ENCODE assay signal across 17 cellular contexts in the genomic region with DNA sequence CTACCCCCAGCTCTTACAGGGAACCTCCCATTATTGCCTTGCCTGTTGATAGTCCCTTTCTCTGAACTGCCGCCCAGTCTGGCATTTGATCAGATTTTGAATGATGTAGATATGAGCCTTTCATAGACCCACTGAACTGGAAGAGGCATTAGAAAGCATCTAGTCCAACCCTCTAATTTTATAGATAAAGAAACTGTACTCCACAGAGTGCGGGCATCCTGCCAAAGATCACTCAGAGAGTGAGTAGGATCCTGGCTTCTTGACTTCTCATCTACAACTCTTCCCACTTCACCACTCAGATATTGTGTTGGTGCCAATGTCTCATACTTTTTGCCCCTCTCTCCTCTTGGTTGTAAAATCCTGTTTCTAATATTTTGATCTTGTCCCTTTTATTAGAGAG.
DNase-seq lines count a peak whose midpoint lies in the region; ATAC-seq, FAIRE-seq and TF ChIP-seq lines count a peak whose summit lies in the region.
"Had no signal": no experiment of that assay in that cellular context is flagged by ENCODE, and none has a peak within 500 bp of the region (broad histone marks: within the 10 kb centered on the region; RNA-seq: fewer than 3 reads in every experiment).

No MANE protein-coding gene starts in this region.

- DNase-seq in MG63 (peak; percentile 85), NCI-H345 (lab: John Stamatoyannopoulos, UW) (peak; percentile 79), bronchial epithelial cell (ENCODE audit: low read depth) (peak; percentile 41), renal cortical epithelial cell (ENCODE audit: low read depth) (peak; percentile 14), left lung (no peak), natural killer cell (no peak), NCI-H146 (lab: John Stamatoyannopoulos, UW) (no peak)
- DNase-seq: GF-D8, NCI-H1694 treated with DMSO at 0.1 percent for 48 hours, PC-9 had no signal

- H3K27ac Mint-ChIP-seq in natural killer cell, result no peak overlapping the region
- H3K27ac Mint-ChIP-seq: activated T-helper 17 cell treated with anti-CD3 and anti-CD28 coated beads, Interleukin-2, amount 50 U/mL, for 72 hours; brain had no signal

- H3K27me3 ChIP-seq in MG63, result no peaks in the 10 kb centered on the region
- no peaks in the 10 kb centered on the region for H3K27me3 ChIP-seq in bronchial epithelial cell (ENCODE audit: control insufficient read depth, insufficient read depth, low read length)
- no peaks in the 10 kb centered on the region for H3K27me3 ChIP-seq in left lung

- H3K36me3 Mint-ChIP-seq in natural killer cell, result no peaks in the 10 kb centered on the region
- H3K36me3 Mint-ChIP-seq: brain had no signal

- H3K4me1 ChIP-seq in left lung, result no peaks in the 10 kb centered on the region

- no peaks in the 10 kb centered on the region for H3K4me1 Mint-ChIP-seq in natural killer cell
- H3K4me1 Mint-ChIP-seq: activated T-helper 17 cell treated with anti-CD3 and anti-CD28 coated beads, Interleukin-2, amount 50 U/mL, for 72 hours had no signal

- H3K36me3 ChIP-seq in MG63 (no peaks in the 10 kb centered on the region), bronchial epithelial cell (ENCODE audit: control insufficient read depth, insufficient read depth, low read length) (no peaks in the 10 kb centered on the region), left lung (no peaks in the 10 kb centered on the region)
- H3K36me3 ChIP-seq: neutrophil, thoracic aorta had no signal

- intact Hi-C loops in left lung (cut with DNase I), result no loop called here
- intact Hi-C loops in natural killer cell (cut with micrococcal nuclease), result no loop called here

- H3K27ac ChIP-seq in left lung, result no peak overlapping the region
- H3K27ac ChIP-seq: neutrophil, PC-9, thoracic aorta had no signal

- no peak overlapping the region for H3K4me3 Mint-ChIP-seq in natural killer cell
- H3K4me3 Mint-ChIP-seq: activated T-helper 17 cell treated with anti-CD3 and anti-CD28 coated beads, Interleukin-2, amount 50 U/mL, for 72 hours; brain had no signal

- H3K27me3 Mint-ChIP-seq in natural killer cell (ENCODE audit: low read depth in 2 of 2), result peaks cover 9 to 17% of the 10 kb centered on the region in 2 donors
- H3K27me3 Mint-ChIP-seq: activated T-helper 17 cell treated with anti-CD3 and anti-CD28 coated beads, Interleukin-2, amount 50 U/mL, for 72 hours; brain had no signal

- ATAC-seq in left lung (no peak), natural killer cell (no peak), GM18505 (IDR thresholded peaks at IDR 0.05; ENCODE audit: unreplicated experiment) (no peak)
- ATAC-seq: activated T-helper 17 cell treated with anti-CD3 and anti-CD28 coated beads, Interleukin-2, amount 50 U/mL, for 72 hours had no signal

- no peak for TF ChIP-seq CTCF in bronchial epithelial cell (IDR thresholded peaks at IDR 0.05; ENCODE audit: insufficient read depth, low read length, severe bottlenecking)
- TF ChIP-seq CTCF in left lung (IDR thresholded peaks at IDR 0.05), result no peak
- TF ChIP-seq CTCF in natural killer cell (IDR thresholded peaks at IDR 0.05), result no peak

- no peak overlapping the region for H3K4me3 ChIP-seq in MG63
- H3K4me3 ChIP-seq in bronchial epithelial cell (ENCODE audit: low read depth, low read length), result no peak overlapping the region
- H3K4me3 ChIP-seq in left lung, result no peak overlapping the region
- H3K4me3 ChIP-seq: lung, PC-9, smooth muscle cell, thoracic aorta had no signal

- no peak for FAIRE-seq in bronchial epithelial cell (lab: Jason Lieb, UNC)

- H3K9me3 ChIP-seq in MG63 (no peaks in the 10 kb centered on the region), left lung (no peaks in the 10 kb centered on the region)
- H3K9me3 ChIP-seq: neutrophil, thoracic aorta had no signal

- no peaks in the 10 kb centered on the region for H3K9me3 Mint-ChIP-seq in natural killer cell

- no peak for TF ChIP-seq POLR2A in GM18505 (IDR thresholded peaks at IDR 0.05; ENCODE audit: borderline replicate concordance, extremely low read depth, insufficient read depth, insufficient read length)

Comparison
In these comparisons a context has a peak if more than half of its experiments do, and no peak if none do; other contexts are left out.
1. DNase-seq: peak in MG63 (single experiment), NCI-H345 (single experiment), bronchial epithelial cell (single experiment) and renal cortical epithelial cell (single experiment); none in left lung (0 of 2), natural killer cell (single experiment) and NCI-H146 (single experiment).